In genomic region chr9:79237861-79238260, GRCh38 we compare ENCODE assay signal across 19 cellular contexts.
"Had no signal": no experiment of that assay in that cellular context is flagged by ENCODE, and none has a peak within 500 bp of the region (broad histone marks: within the 10 kb centered on the region; RNA-seq: fewer than 3 reads in every experiment).

No MANE protein-coding gene starts in this region.

- H3K4me1 Mint-ChIP-seq: activated naive CD4-positive, alpha-beta T cell treated with anti-CD3 and anti-CD28 coated beads, Interleukin-2, amount 50 U/mL, for 24 hours; nephron progenitor cell; stimulated activated naive B cell treated with anti-CD40 and anti-IgM and Interleukin-4, amounts not matched to agents 10 μg/mL and 1 μg/mL and 100 μg/mL, for 72 hours had no signal

- H3K9me3 Mint-ChIP-seq: activated naive CD4-positive, alpha-beta T cell treated with anti-CD3 and anti-CD28 coated beads, Interleukin-2, amount 50 U/mL, for 24 hours; stimulated activated naive B cell treated with anti-CD40 and anti-IgM and Interleukin-4, amounts not matched to agents 10 μg/mL and 1 μg/mL and 100 μg/mL, for 72 hours had no signal

- H3K36me3 Mint-ChIP-seq: activated naive CD4-positive, alpha-beta T cell treated with anti-CD3 and anti-CD28 coated beads, Interleukin-2, amount 50 U/mL, for 24 hours; stimulated activated naive B cell treated with anti-CD40 and anti-IgM and Interleukin-4, amounts not matched to agents 10 μg/mL and 1 μg/mL and 100 μg/mL, for 72 hours had no signal

- H3K27ac Mint-ChIP-seq: activated naive CD4-positive, alpha-beta T cell treated with anti-CD3 and anti-CD28 coated beads, Interleukin-2, amount 50 U/mL, for 24 hours; nephron progenitor cell; stimulated activated naive B cell treated with anti-CD40 and anti-IgM and Interleukin-4, amounts not matched to agents 10 μg/mL and 1 μg/mL and 100 μg/mL, for 72 hours had no signal

- DNase-seq: activated CD4-positive, alpha-beta T cell treated with anti-CD3 and anti-CD28 coated beads, Interleukin-2, amount 50 U/mL, for 48 hours; activated gamma-delta T cell; amygdala; brain microvascular endothelial cell; central memory CD4-positive, alpha-beta T cell; dorsolateral prefrontal cortex; foreskin melanocyte; glutamatergic neuron; hippocampal formation; midbrain; nephron progenitor cell; occipital lobe; posterior cingulate gyrus; stimulated activated naive B cell treated with anti-CD40 and anti-IgM and Interleukin-4, amounts not matched to agents 10 μg/mL and 1 μg/mL and 100 μg/mL, for 72 hours; T-helper 2 cell; WERI-Rb-1 had no signal

- H3K4me3 Mint-ChIP-seq: activated naive CD4-positive, alpha-beta T cell treated with anti-CD3 and anti-CD28 coated beads, Interleukin-2, amount 50 U/mL, for 24 hours; nephron progenitor cell; stimulated activated naive B cell treated with anti-CD40 and anti-IgM and Interleukin-4, amounts not matched to agents 10 μg/mL and 1 μg/mL and 100 μg/mL, for 72 hours had no signal

- H3K4me3 ChIP-seq: dorsolateral prefrontal cortex, lung, thoracic aorta had no signal
